In genomic region chr19:45798995-45799517, GRCh38 we compare ENCODE assay signal across 8 cellular contexts. TPM values are rescaled to one million over a fixed set of nuclear protein-coding genes. Genes with fewer than 3 reads are reported as not detected.
A peak's percentile ranks its signal among the peaks of the same experiment; 100 is the strongest.
DNase-seq lines count a peak whose midpoint lies in the region; ATAC-seq and TF ChIP-seq lines count a peak whose summit lies in the region.

No MANE protein-coding gene starts in this region.

- peaks cover 0 to 6% (median 6%) of the 10 kb centered on the region in 4 donors for H3K4me1 ChIP-seq in liver (ENCODE audit: control insufficient read depth in 4 of 4, insufficient read depth in 4 of 4, low read length in 3 of 4)

- no peak overlapping the region for H3K9ac ChIP-seq in liver (ENCODE audit: low read depth in 1 of 2, low read length in 2 of 2)

- TF ChIP-seq RAD21 in liver (IDR thresholded peaks at IDR 0.05): peak; percentile 73 to 83

- intact Hi-C loops in Right ventricle myocardium inferior (cut with DNase I): loop anchor here (1.0 kb wide), 1 partner anchor 29 kb away; no protein-coding TSS in a partner anchor
- intact Hi-C loops in cardiac septum (cut with DNase I): loop anchor here (1.0 to 5.0 kb wide), 2 partner anchors 29 to 37 kb away; no protein-coding TSS in a partner anchor

- DNase-seq in Right ventricle myocardium inferior (ENCODE audit: missing footprints) (peak; percentile 78), cardiac septum (ENCODE audit: low spot score) (no peak), NCI-H2029 (lab: John Stamatoyannopoulos, UW) (peak; percentile 42), WERI-Rb-1 (peak; percentile 55), cerebellar cortex (ENCODE audit: low spot score) (peak; percentile 61)
- peak; percentile 29 to 39 (median 32) for DNase-seq in stimulated activated CD4-positive, alpha-beta T cell treated with anti-CD3 and anti-CD28 coated beads, TNF-alpha, amount 100 ng/mL, for 4 hours (ENCODE audit: low read depth in 3 of 3)

- H3K27ac ChIP-seq in WERI-Rb-1 (no peak overlapping the region), liver (ENCODE audit: low read depth in 1 of 2, low read length in 2 of 2) (no peak overlapping the region)

- ATAC-seq in Right ventricle myocardium inferior (peak; percentile 83), HG03432 (IDR thresholded peaks at IDR 0.05; ENCODE audit: unreplicated experiment) (no peak)

- H3K4me3 ChIP-seq in WERI-Rb-1 (ENCODE audit: low read depth, low read length): no peak overlapping the region
- no peak overlapping the region for H3K4me3 ChIP-seq in liver (ENCODE audit: low read depth in 1 of 3, low read length in 3 of 3)

- no peaks in the 10 kb centered on the region for H3K27me3 ChIP-seq in WERI-Rb-1 (ENCODE audit: insufficient read depth, low read depth, severe bottlenecking)
- H3K27me3 ChIP-seq in liver (ENCODE audit: control insufficient read depth in 4 of 4, insufficient read depth in 4 of 4, low read length in 3 of 4): no peaks in the 10 kb centered on the region

- H3K36me3 ChIP-seq in WERI-Rb-1 (no peaks in the 10 kb centered on the region), liver (ENCODE audit: control insufficient read depth in 4 of 4, insufficient read depth in 3 of 4, low read depth in 1 of 4, low read length in 3 of 4) (no peaks in the 10 kb centered on the region)

- peak; percentile 54 for TF ChIP-seq CTCF in WERI-Rb-1 (IDR thresholded peaks at IDR 0.05; ENCODE audit: low read depth, low read length)
- peak; percentile 88 for TF ChIP-seq CTCF in liver (IDR thresholded peaks at IDR 0.05; ENCODE audit: low read depth, low read length, missing input control)

- 4% methylated on average over 10 of the region's 10 CpGs for WGBS in liver

- H3K9me3 ChIP-seq in WERI-Rb-1 (ENCODE audit: severe bottlenecking) (no peaks in the 10 kb centered on the region), liver (ENCODE audit: control insufficient read depth in 4 of 4, low read length in 3 of 4) (no peaks in the 10 kb centered on the region)

TF ChIP-seq in liver, 16 proteins besides CTCF, POLR2A, EP300 and RAD21:
- TF ChIP-seq NR2F2 (IDR thresholded peaks at IDR 0.05): no peak
- peak; percentile 18 for TF ChIP-seq YY1 (IDR thresholded peaks at IDR 0.05)

RNA-seq across cellular contexts. Expression of gene DMWD, which starts 6.4 kb away (rescaled TPM):
- 52.0 TPM for total RNA-seq in Right ventricle myocardium inferior
- total RNA-seq in cardiac septum: 120 TPM
- total RNA-seq in liver: 10 to 100 TPM; 11.3 to 14.6 TPM
- polyA plus RNA-seq in liver: 1 to 10 TPM; 3.7 to 6.5 TPM

RNA-seq across cellular contexts. Expression of gene RSPH6A, which starts 16.1 kb away (rescaled TPM):
- total RNA-seq in Right ventricle myocardium inferior (not detected), cardiac septum (0.16 TPM), liver (under 1 TPM in 1 of 2 donors, not detected in 1; 0.08 TPM)
- not detected for polyA plus RNA-seq in liver

RNA-seq across cellular contexts. Expression of gene DMPK, which starts 16.8 kb away (rescaled TPM):
- 233 TPM for total RNA-seq in Right ventricle myocardium inferior
- 441 TPM for total RNA-seq in cardiac septum
- 10 to 100 TPM in 1 of 2 donors, 1 to 10 TPM in 1; 6.4 to 12.5 TPM for total RNA-seq in liver
- polyA plus RNA-seq in liver: 1 to 10 TPM; 1.8 to 5.9 TPM

RNA-seq across cellular contexts. Expression of gene SIX5, which starts 30.0 kb away (rescaled TPM):
- total RNA-seq in Right ventricle myocardium inferior: 22.3 TPM
- total RNA-seq in cardiac septum: 20.7 TPM
- 1 to 10 TPM; 2.7 to 5.0 TPM for total RNA-seq in liver
- polyA plus RNA-seq in liver: 1 to 10 TPM; 3.7 to 9.9 TPM

Comparison
In these comparisons a context has a peak if more than half of its experiments do, and no peak if none do; other contexts are left out.
1. RNA of gene DMPK, which starts 16.8 kb away (total RNA-seq): 441 TPM in cardiac septum (single experiment) and 233 TPM in Right ventricle myocardium inferior (single experiment); 6.4 to 12.5 TPM in liver; every median in the first group is over 10 times any median in the second.